ENCODE assay signal across 12 cellular contexts in genomic region chr2:200435379-200435778, GRCh38.
"Had no signal": no experiment of that assay in that cellular context is flagged by ENCODE, and none has a peak within 500 bp of the region (broad histone marks: within the 10 kb centered on the region; RNA-seq: fewer than 3 reads in every experiment).

No MANE protein-coding gene starts in this region.

- H3K4me1 ChIP-seq: adrenal gland, body of pancreas, stomach had no signal

- H3K9me3 ChIP-seq: adrenal gland, body of pancreas, heart left ventricle, left ventricle myocardium inferior, stomach had no signal

- ATAC-seq: body of pancreas, heart left ventricle, T-helper 17 cell had no signal

- DNase-seq: activated CD4-positive, alpha-beta T cell treated with anti-CD3 and anti-CD28 coated beads, Interleukin-2, amount 50 U/mL, for 4 hours; activated naive CD4-positive, alpha-beta T cell treated with anti-CD3 and anti-CD28 coated beads, Interleukin-2, amount 50 U/mL, for 16 hours; activated T-cell treated with anti-CD3 and anti-CD28 coated beads, Interleukin-2, amount 50 U/mL, for 1 hour; adrenal gland; body of pancreas; endodermal cell; heart left ventricle; left ventricle myocardium inferior; occipital lobe; stimulated activated CD4-positive, alpha-beta T cell treated with anti-CD3 and anti-CD28 coated beads, Interleukin-4, amount 100 ng/mL, for 4 hours; stomach; T-helper 17 cell had no signal

- H3K36me3 ChIP-seq: adrenal gland had no signal

- H3K27ac ChIP-seq: adrenal gland, body of pancreas, heart left ventricle, left ventricle myocardium inferior, stomach had no signal

- H3K4me3 ChIP-seq: adrenal gland, body of pancreas, heart left ventricle, left ventricle myocardium inferior, stomach had no signal

- H3K27me3 ChIP-seq: adrenal gland, body of pancreas, heart left ventricle, stomach had no signal
